Comparison of ENCODE assay signal across 24 cellular contexts in the genomic region with DNA sequence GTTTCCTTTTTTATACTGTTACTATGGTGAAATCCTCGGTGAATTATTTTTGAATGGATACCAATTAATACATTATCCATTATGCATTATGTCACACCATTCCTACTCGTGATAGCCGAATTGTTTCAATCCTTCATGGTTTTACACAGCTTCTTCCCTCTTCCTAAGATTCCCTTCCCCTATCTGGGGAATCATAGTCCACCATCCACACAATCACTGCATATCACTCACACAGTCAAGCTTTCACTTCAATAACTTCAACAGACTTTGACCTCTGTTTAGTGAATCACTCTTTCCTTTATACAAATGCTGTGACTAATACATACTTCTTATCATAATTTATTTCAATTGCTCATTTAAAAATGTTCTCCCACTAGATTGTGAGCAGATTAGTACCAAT.
"Had no signal": no experiment of that assay in that cellular context is flagged by ENCODE, and none has a peak within 500 bp of the region (broad histone marks: within the 10 kb centered on the region; RNA-seq: fewer than 3 reads in every experiment).

No MANE protein-coding gene starts in this region.

- H3K4me3 ChIP-seq: adrenal gland, breast epithelium, colonic mucosa, esophagus squamous epithelium, gastrocnemius medialis, neural progenitor cell, sigmoid colon, testis, upper lobe of left lung had no signal

- ATAC-seq: activated CD4-positive, alpha-beta T cell treated with anti-CD3 and anti-CD28 coated beads for 36 hours; activated T-helper 17 cell treated with anti-CD3 and anti-CD28 coated beads, Interleukin-2, amount 50 U/mL, for 72 hours; gastrocnemius medialis; left lobe of liver; naive thymus-derived CD8-positive, alpha-beta T cell; stimulated activated naive B cell treated with anti-CD40 and anti-IgM and Interleukin-4, amounts not matched to agents 10 μg/mL and 1 μg/mL and 100 μg/mL, for 72 hours; WTC11 had no signal

- H3K27me3 ChIP-seq: adrenal gland, breast epithelium, colonic mucosa, esophagus squamous epithelium, gastrocnemius medialis, neural progenitor cell, sigmoid colon, testis, upper lobe of left lung had no signal

- H3K36me3 ChIP-seq: adrenal gland, colonic mucosa, esophagus squamous epithelium, gastrocnemius medialis, neural progenitor cell, sigmoid colon, upper lobe of left lung had no signal

- H3K9me3 ChIP-seq: adrenal gland, breast epithelium, colonic mucosa, esophagus squamous epithelium, gastrocnemius medialis, sigmoid colon, testis, upper lobe of left lung had no signal

- H3K27ac ChIP-seq: adrenal gland, breast epithelium, colonic mucosa, esophagus squamous epithelium, gastrocnemius medialis, neural progenitor cell, sigmoid colon, testis, upper lobe of left lung had no signal

- H3K4me1 ChIP-seq: adrenal gland, breast epithelium, colonic mucosa, esophagus squamous epithelium, gastrocnemius medialis, neural progenitor cell, sigmoid colon, testis, upper lobe of left lung had no signal

- DNase-seq: activated CD4-positive, alpha-beta T cell treated with anti-CD3 and anti-CD28 coated beads for 36 hours; activated CD4-positive, alpha-beta T cell treated with anti-CD3 and anti-CD28 coated beads, Interleukin-2, amount 50 U/mL, for 4 hours; activated CD8-positive, alpha-beta memory T cell treated with anti-CD3 and anti-CD28 coated beads for 24 hours; activated CD8-positive, alpha-beta memory T cell treated with anti-CD3 and anti-CD28 coated beads, Interleukin-2, amount 50 U/mL, for 4 hours; activated T-cell treated with anti-CD3 and anti-CD28 coated beads, Interleukin-2, amount 50 U/mL, for 24 hours; adrenal gland; colonic mucosa; esophagus squamous epithelium; gastrocnemius medialis; head of caudate nucleus; naive thymus-derived CD8-positive, alpha-beta T cell; retina; sigmoid colon; stimulated activated CD4-positive, alpha-beta T cell treated with anti-CD3 and anti-CD28 coated beads, Interleukin-2, amount 100 ng/mL, for 48 hours; stimulated activated CD8-positive, alpha-beta memory T cell treated with anti-CD3 and anti-CD28 coated beads, Interleukin-4, amount 100 ng/mL, for 48 hours; stimulated activated naive B cell treated with anti-CD40 and anti-IgM and Interleukin-4, amounts not matched to agents 10 μg/mL and 1 μg/mL and 100 μg/mL, for 72 hours; T1000; testis; upper lobe of left lung had no signal
